11 cellular contexts compared by ENCODE assay signal in the genomic region with DNA sequence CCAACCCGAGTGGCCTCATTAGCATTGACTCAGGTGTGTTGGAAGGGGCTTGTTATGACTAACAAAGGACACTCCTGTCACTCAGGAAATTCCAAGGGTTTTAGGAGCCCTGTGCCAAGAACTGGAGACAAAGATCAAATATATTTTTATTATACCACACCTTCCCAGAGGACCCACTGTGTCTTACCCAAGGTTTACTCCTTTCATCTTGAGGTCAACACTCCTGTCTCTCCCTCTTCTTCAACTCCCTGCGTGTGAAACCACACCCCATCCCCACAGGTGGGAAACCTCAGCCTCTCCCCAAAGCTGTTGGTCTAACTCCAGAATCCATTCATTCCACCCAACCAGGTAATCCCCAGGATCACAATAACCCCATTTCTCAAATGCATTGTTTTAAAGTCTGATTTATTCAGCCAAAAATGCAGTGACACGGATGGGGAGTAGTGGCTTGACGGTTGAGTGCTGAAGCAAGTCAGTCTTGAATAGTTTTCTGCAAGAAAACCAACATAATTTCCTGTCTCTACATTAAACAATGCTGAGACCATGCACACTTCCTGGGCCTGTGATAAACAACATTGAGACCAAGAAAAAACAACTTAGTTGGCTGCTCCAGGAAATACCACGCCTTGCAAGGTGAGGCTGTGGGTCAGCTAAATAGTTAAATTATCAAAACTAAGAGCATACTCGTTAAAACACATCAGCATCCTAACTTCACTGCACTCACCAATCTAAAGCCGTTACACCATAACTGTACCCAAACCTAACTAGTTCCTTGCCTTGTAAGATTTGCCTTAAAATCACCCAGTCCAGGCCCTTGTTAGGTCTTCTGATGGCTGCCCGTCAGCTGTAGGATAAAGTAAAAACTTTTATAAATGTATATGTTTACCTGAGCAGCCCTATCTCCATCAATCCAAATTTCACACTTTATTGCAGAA. TPM values are rescaled to one million over a fixed set of nuclear protein-coding genes. Genes with fewer than 3 reads are reported as not detected.
DNase-seq lines count a peak whose midpoint lies in the region; ATAC-seq and TF ChIP-seq lines count a peak whose summit lies in the region.
"Had no signal": no experiment of that assay in that cellular context is flagged by ENCODE, and none has a peak within 500 bp of the region (broad histone marks: within the 10 kb centered on the region; RNA-seq: fewer than 3 reads in every experiment).

No MANE protein-coding gene starts in this region.

- in situ Hi-C loops in transverse colon (cut with MboI; ENCODE audit: low pct_ligation_motif_present in 1 of 4, low pct_unique_long_range_greater_than_20kb in 1 of 4, low sequenced_read_pairs in 3 of 4), result no loop called here

- no peak for ATAC-seq in GM21360 (IDR thresholded peaks at IDR 0.05; ENCODE audit: unreplicated experiment)

- H3K4me1 ChIP-seq in spleen (peaks cover 6 to 34% (median 21%) of the 10 kb centered on the region in 6 donors), transverse colon (peaks cover 0 to 11% (median 0%) of the 10 kb centered on the region in 4 donors)

- intact Hi-C loops in dendritic cell treated with granulocyte-macrophage colony-stimulating factor and Interleukin-4, amounts not matched to agents 40 ng/mL and 50 ng/mL, for 4 days (cut with micrococcal nuclease), result no loop called here
- intact Hi-C loops in spleen (cut with DNase I; ENCODE audit: low total_unique reads) (no loop called here), transverse colon (cut with DNase I; ENCODE audit: low total_unique reads) (no loop called here)

- no peak for TF ChIP-seq POLR2A in spleen (IDR thresholded peaks at IDR 0.05)
- TF ChIP-seq POLR2A in transverse colon (IDR thresholded peaks at IDR 0.05), result no peak

- H3K36me3 ChIP-seq in spleen (no peaks in the 10 kb centered on the region), transverse colon (no peaks in the 10 kb centered on the region)
- H3K36me3 ChIP-seq: esophagus squamous epithelium had no signal

- peaks cover 49% of the 10 kb centered on the region for H3K4me1 Mint-ChIP-seq in dendritic cell treated with granulocyte-macrophage colony-stimulating factor and Interleukin-4, amounts not matched to agents 40 ng/mL and 50 ng/mL, for 4 days (ENCODE audit: low read depth)

- no peaks in the 10 kb centered on the region for H3K9me3 ChIP-seq in spleen
- no peaks in the 10 kb centered on the region for H3K9me3 ChIP-seq in transverse colon
- H3K9me3 ChIP-seq: esophagus squamous epithelium had no signal

- peak overlapping the region; percentile 39 to 78 (median 54) for H3K27ac ChIP-seq in spleen
- H3K27ac ChIP-seq in transverse colon, result peak overlapping the region in 1 of 4 donors; percentile 21

- no peaks in the 10 kb centered on the region for H3K9me3 Mint-ChIP-seq in dendritic cell treated with granulocyte-macrophage colony-stimulating factor and Interleukin-4, amounts not matched to agents 40 ng/mL and 50 ng/mL, for 4 days

- DNase-seq in activated gamma-delta T cell treated with Interleukin-2 at 50 U/mL for 16 hours, result peak; percentile 26
- DNase-seq in activated gamma-delta T cell (lab: John Stamatoyannopoulos, UW), result no peak
- DNase-seq in Kasumi-1 (lab: John Stamatoyannopoulos, UW), result peak; percentile 8 to 26
- no peak for DNase-seq in spleen
- DNase-seq in GDM1 (lab: John Stamatoyannopoulos, UW), result no peak
- DNase-seq in transverse colon, result no peak
- DNase-seq: esophagus squamous epithelium, mesenchymal stem cell, NCI-H748 treated with DMSO at 0.1 percent for 48 hours had no signal

- peak overlapping the region; percentile 36 for H3K27ac Mint-ChIP-seq in dendritic cell treated with granulocyte-macrophage colony-stimulating factor and Interleukin-4, amounts not matched to agents 40 ng/mL and 50 ng/mL, for 4 days

- H3K4me3 ChIP-seq in spleen (no peak overlapping the region), transverse colon (no peak overlapping the region)
- H3K4me3 ChIP-seq: esophagus squamous epithelium had no signal

- no peak overlapping the region for H3K4me3 Mint-ChIP-seq in dendritic cell treated with granulocyte-macrophage colony-stimulating factor and Interleukin-4, amounts not matched to agents 40 ng/mL and 50 ng/mL, for 4 days

- no peak for TF ChIP-seq EP300 in transverse colon (IDR thresholded peaks at IDR 0.05; ENCODE audit: low read depth)

- TF ChIP-seq CTCF in spleen (IDR thresholded peaks at IDR 0.05 in 8 of 11, conservative IDR thresholded peaks at IDR 0.05 in 3 of 11) (no peak), transverse colon (IDR thresholded peaks at IDR 0.05) (no peak)

- H3K27me3 Mint-ChIP-seq in dendritic cell treated with granulocyte-macrophage colony-stimulating factor and Interleukin-4, amounts not matched to agents 40 ng/mL and 50 ng/mL, for 4 days, result no peaks in the 10 kb centered on the region

- H3K36me3 Mint-ChIP-seq in dendritic cell treated with granulocyte-macrophage colony-stimulating factor and Interleukin-4, amounts not matched to agents 40 ng/mL and 50 ng/mL, for 4 days (ENCODE audit: low read depth), result no peaks in the 10 kb centered on the region

- 34 to 38% (median 37%) methylated on average over 8 of the region's 8 CpGs for WGBS in spleen, 5 donors
- 30 to 54% methylated on average over 1 to 8 of the region's 8 CpGs for WGBS in transverse colon (ENCODE audit: low coverage in 1 of 2), 2 donors

- H3K27me3 ChIP-seq in spleen (replicated peaks in 1 of 7) (no peaks in the 10 kb centered on the region), transverse colon (no peaks in the 10 kb centered on the region)

RNA-seq across cellular contexts. Expression of gene SPON1, which starts 38.5 kb away (rescaled TPM):
- 10 to 100 TPM in 5 of 7 donors, 1 to 10 TPM in 2; 5.5 to 99.2 (median 10.9) TPM for total RNA-seq in spleen
- polyA plus RNA-seq in spleen, result 1 to 10 TPM in 2 of 3 donors, under 1 TPM in 1; 0.72 to 3.4 (median 2.4) TPM
- 10 to 100 TPM; 42.6 to 74.0 (median 56.1) TPM for total RNA-seq in transverse colon

Comparison
In these comparisons a context has a peak if more than half of its experiments do, and no peak if none do; other contexts are left out.
1. DNase-seq: peak in activated gamma-delta T cell treated with Interleukin-2 at 50 U/mL for 16 hours (single experiment) and Kasumi-1 (2 of 2); none in activated gamma-delta T cell (single experiment), spleen (single experiment), GDM1 (single experiment) and transverse colon (single experiment).